Comparison of ENCODE assay signal across 9 cellular contexts in the genomic region with DNA sequence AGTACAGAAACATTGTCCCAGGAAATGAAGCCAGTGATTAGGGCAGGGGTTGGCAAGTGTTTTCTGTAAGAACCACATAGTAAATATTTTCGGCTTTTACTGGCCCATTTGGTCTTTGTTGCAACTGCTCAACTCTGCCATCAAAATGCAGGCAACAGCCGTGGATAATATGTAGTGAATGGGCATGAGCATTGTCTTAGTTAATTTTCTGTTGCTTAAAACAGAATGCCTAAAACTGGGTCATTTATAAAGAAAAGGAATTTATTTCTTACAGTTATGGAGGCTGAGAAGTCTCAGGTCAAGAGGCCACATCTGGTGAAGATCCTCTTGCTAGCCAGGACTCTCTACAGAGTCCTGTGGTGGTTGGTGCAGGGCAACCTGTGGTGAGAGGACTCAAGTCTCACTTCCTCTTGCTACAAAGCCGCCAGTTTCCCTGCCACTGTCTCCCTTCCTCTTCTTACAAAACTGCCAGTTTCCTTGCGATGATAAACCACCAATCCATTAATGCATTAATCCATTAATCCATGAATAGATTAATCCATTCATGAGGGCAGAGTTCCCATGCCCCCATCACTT.
DNase-seq lines count a peak whose midpoint lies in the region; ATAC-seq and TF ChIP-seq lines count a peak whose summit lies in the region.
"Had no signal": no experiment of that assay in that cellular context is flagged by ENCODE, and none has a peak within 500 bp of the region (broad histone marks: within the 10 kb centered on the region; RNA-seq: fewer than 3 reads in every experiment).

No MANE protein-coding gene starts in this region.

- H3K4me1 ChIP-seq in SJSA1 (replicated peaks) (peaks cover 47% of the 10 kb centered on the region), thyroid gland (peaks cover 11 to 25% of the 10 kb centered on the region in 2 donors), tibial nerve (peaks cover 0 to 14% (median 2%) of the 10 kb centered on the region in 4 donors)

- peak in 1 of 2 donors; percentile 46 for TF ChIP-seq EP300 in tibial nerve (IDR thresholded peaks at IDR 0.05)

- TF ChIP-seq POLR2A in thyroid gland (IDR thresholded peaks at IDR 0.05) (no peak), tibial nerve (IDR thresholded peaks at IDR 0.05) (no peak)

- DNase-seq in AG09309 (ENCODE audit: low read depth), result peak; percentile 33
- DNase-seq in SJSA1 (ENCODE audit: low read depth in 1 of 2, low spot score in 2 of 2), result no peak
- DNase-seq in middle frontal gyrus (ENCODE audit: extremely low spot score, low spot score), result no peak
- no peak for DNase-seq in stimulated activated CD4-positive, alpha-beta T cell treated with anti-CD3 and anti-CD28 coated beads, Interleukin-15, amount 100 ng/mL, for 24 hours
- no peak for DNase-seq in thyroid gland
- DNase-seq in tibial nerve (ENCODE audit: low spot score in 2 of 2), result no peak
- DNase-seq: small intestine had no signal

- TF ChIP-seq CTCF in AG09309 (IDR thresholded peaks at IDR 0.05; ENCODE audit: control insufficient read depth, insufficient read depth, low read depth, low read length, missing control alignments), result no peak
- TF ChIP-seq CTCF in thyroid gland (IDR thresholded peaks at IDR 0.05), result no peak
- no peak for TF ChIP-seq CTCF in tibial nerve (IDR thresholded peaks at IDR 0.05)

- WGBS in thyroid gland, 2 donors, result 89 to 91% methylated on average over 4 of the region's 4 CpGs
- WGBS in tibial nerve, 2 donors, result 74 to 83% methylated on average over 4 of the region's 4 CpGs

- ATAC-seq in GM19043 (IDR thresholded peaks at IDR 0.05; ENCODE audit: low read depth, unreplicated experiment) (peak; percentile 95), HG03097 (IDR thresholded peaks at IDR 0.05; ENCODE audit: low FRiP score, unreplicated experiment) (peak; percentile 92)

- H3K36me3 ChIP-seq in SJSA1 (no peaks in the 10 kb centered on the region), thyroid gland (no peaks in the 10 kb centered on the region), tibial nerve (no peaks in the 10 kb centered on the region)

- H3K27ac ChIP-seq in SJSA1, result peak overlapping the region; percentile 79
- H3K27ac ChIP-seq in thyroid gland, result peak overlapping the region in 1 of 3 donors; percentile 48
- H3K27ac ChIP-seq in tibial nerve, result no peak overlapping the region

- intact Hi-C loops in thyroid gland (cut with DNase I), result no loop called here

- H3K9me3 ChIP-seq in SJSA1 (replicated peaks) (no peaks in the 10 kb centered on the region), thyroid gland (no peaks in the 10 kb centered on the region), tibial nerve (no peaks in the 10 kb centered on the region)

- no peaks in the 10 kb centered on the region for H3K27me3 ChIP-seq in SJSA1 (replicated peaks)
- H3K27me3 ChIP-seq in thyroid gland, result no peaks in the 10 kb centered on the region
- H3K27me3 ChIP-seq in tibial nerve, result no peaks in the 10 kb centered on the region

- H3K4me3 ChIP-seq in AG09309 (ENCODE audit: control insufficient read depth, low read depth, low read length), result no peak overlapping the region
- H3K4me3 ChIP-seq in SJSA1, result no peak overlapping the region
- no peak overlapping the region for H3K4me3 ChIP-seq in thyroid gland (replicated peaks in 1 of 3)
- H3K4me3 ChIP-seq in tibial nerve, result no peak overlapping the region
